ENCODE assay signal across 27 cellular contexts in genomic region chr1:193553562-193553961, GRCh38.
DNase-seq lines count a peak whose midpoint lies in the region; ATAC-seq, FAIRE-seq and TF ChIP-seq lines count a peak whose summit lies in the region.
"Had no signal": no experiment of that assay in that cellular context is flagged by ENCODE, and none has a peak within 500 bp of the region (broad histone marks: within the 10 kb centered on the region; RNA-seq: fewer than 3 reads in every experiment).

No MANE protein-coding gene starts in this region.

- no peaks in the 10 kb centered on the region for H3K79me2 ChIP-seq in hepatocyte

- TF ChIP-seq CTCF in hepatocyte (IDR thresholded peaks at IDR 0.05; ENCODE audit: poor library complexity) (no peak), mucosa of descending colon (IDR thresholded peaks at IDR 0.05) (no peak), omental fat pad (IDR thresholded peaks at IDR 0.05) (no peak)

- FAIRE-seq in small intestine (lab: Jason Lieb, UNC): no peak
- FAIRE-seq: GM12878, GM12892, GM18507 had no signal

- H3K4me3 ChIP-seq in hepatocyte (no peak overlapping the region), mucosa of descending colon (no peak overlapping the region), small intestine (ENCODE audit: low read depth in 1 of 2, low read length in 2 of 2) (no peak overlapping the region)
- H3K4me3 ChIP-seq: BLaER1, GM12878 had no signal

- peaks cover 3% of the 10 kb centered on the region for H3K4me1 ChIP-seq in hepatocyte (ENCODE audit: insufficient read depth)
- H3K4me1 ChIP-seq in mucosa of descending colon (ENCODE audit: low read depth): peaks cover 4% of the 10 kb centered on the region
- peaks cover 0 to 2% of the 10 kb centered on the region in 2 donors for H3K4me1 ChIP-seq in small intestine (ENCODE audit: control insufficient read depth in 2 of 2, insufficient read depth in 1 of 2, low read depth in 1 of 2, low read length in 1 of 2)
- H3K4me1 ChIP-seq: BE2C, BLaER1 had no signal

- peak; percentile 57 for ATAC-seq in mucosa of descending colon
- ATAC-seq in Right ventricle myocardium inferior: no peak
- no peak for ATAC-seq in omental fat pad (ENCODE audit: low FRiP score)
- ATAC-seq: GM12878 had no signal

- DNase-seq in LoVo (ENCODE audit: low spot score) (peak; percentile 45), hepatocyte (ENCODE audit: low spot score) (peak; percentile 26), mucosa of descending colon (no peak), small intestine (peak; percentile 76), Right ventricle myocardium inferior (ENCODE audit: missing footprints) (no peak), NCI-H187 treated with DMSO at 0.1 percent for 48 hours (lab: John Stamatoyannopoulos, UW) (no peak), omental fat pad (ENCODE audit: low spot score) (no peak)
- no peak for DNase-seq in activated CD4-positive, alpha-beta T cell treated with anti-CD3 and anti-CD28 coated beads for 4 hours
- DNase-seq: 8988T; ACHN; BE2C; C1 segment of cervical spinal cord; CD4-positive, alpha-beta memory T cell; CD4-positive, CD25-positive, alpha-beta regulatory T cell; CD8-positive, alpha-beta memory T cell; COR-L47; DMS 273 treated with DMSO at 0.1 percent for 48 hours; DMS153; DMS53; DMS79; DND-41; EL; GDM1 had no signal

- WGBS in hepatocyte (ENCODE audit: low lambda C conversion rate, missing lambda C conversion rate): 91% methylated on average over 2 of the region's 2 CpGs
- WGBS in small intestine, 3 donors: 81 to 89% (median 82%) methylated on average over 2 of the region's 2 CpGs

- H3K36me3 ChIP-seq in hepatocyte (replicated peaks; ENCODE audit: insufficient read depth, low read depth) (no peaks in the 10 kb centered on the region), mucosa of descending colon (ENCODE audit: low read depth) (no peaks in the 10 kb centered on the region), small intestine (ENCODE audit: control insufficient read depth in 2 of 2, insufficient read depth in 2 of 2, low read length in 2 of 2) (no peaks in the 10 kb centered on the region)
- H3K36me3 ChIP-seq: BE2C, BLaER1 had no signal

- no peak overlapping the region for H2AFZ ChIP-seq in hepatocyte

- H3K9me2 ChIP-seq in hepatocyte (replicated peaks; ENCODE audit: insufficient read depth): no peaks in the 10 kb centered on the region

- H3K27me3 ChIP-seq in hepatocyte (no peaks in the 10 kb centered on the region), small intestine (ENCODE audit: control insufficient read depth in 2 of 2, insufficient read depth in 2 of 2, low read length in 2 of 2) (no peaks in the 10 kb centered on the region)
- H3K27me3 ChIP-seq: BE2C, BLaER1 had no signal

- H3K27ac ChIP-seq in hepatocyte (peak overlapping the region; percentile 24), small intestine (ENCODE audit: low read depth in 1 of 2, low read length in 1 of 2) (no peak overlapping the region)
- H3K27ac ChIP-seq: BLaER1 had no signal

- intact Hi-C loops in mucosa of descending colon (cut with DNase I, micrococcal nuclease) (no loop called here), Right ventricle myocardium inferior (cut with DNase I) (no loop called here)

- H4K20me1 ChIP-seq in hepatocyte (ENCODE audit: insufficient read depth, poor library complexity, severe bottlenecking): no peaks in the 10 kb centered on the region
- H4K20me1 ChIP-seq: BLaER1 had no signal

- H3K9me3 ChIP-seq in hepatocyte (ENCODE audit: low read depth): no peaks in the 10 kb centered on the region
- H3K9me3 ChIP-seq in mucosa of descending colon: no peaks in the 10 kb centered on the region
- H3K9me3 ChIP-seq in small intestine (ENCODE audit: control insufficient read depth, low read depth): no peaks in the 10 kb centered on the region
- H3K9me3 ChIP-seq: BE2C, BLaER1 had no signal

- no peak overlapping the region for H3K4me2 ChIP-seq in hepatocyte
- H3K4me2 ChIP-seq: BLaER1 had no signal

Comparison
In these comparisons a context has a peak if more than half of its experiments do, and no peak if none do; other contexts are left out.
1. DNase-seq: peak in LoVo (single experiment), hepatocyte (single experiment) and small intestine (single experiment); none in mucosa of descending colon (0 of 3), activated CD4-positive, alpha-beta T cell treated with anti-CD3 and anti-CD28 coated beads for 4 hours (0 of 2), Right ventricle myocardium inferior (single experiment), NCI-H187 treated with DMSO at 0.1 percent for 48 hours (single experiment) and omental fat pad (single experiment).